ENCODE assay signal across 18 cellular contexts in the genomic region with DNA sequence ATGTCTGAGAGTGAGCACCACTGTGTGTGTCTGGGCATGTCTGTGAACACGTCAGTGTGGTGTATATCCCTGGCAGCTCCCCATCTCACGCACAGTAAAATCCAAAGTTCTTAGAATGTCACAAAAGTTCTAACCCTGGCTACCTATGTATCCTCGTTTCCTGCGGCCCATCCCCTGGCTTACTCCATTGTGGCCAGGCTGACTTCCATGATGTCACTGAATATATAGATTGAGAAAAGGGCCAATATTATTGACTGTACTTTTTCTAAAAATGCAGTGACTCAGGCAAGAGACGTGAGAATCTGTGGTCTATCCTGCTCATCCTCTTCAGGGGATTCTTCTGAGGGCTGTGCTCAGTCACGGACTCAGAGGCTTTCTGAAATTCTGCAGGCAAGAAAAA. TPM values are rescaled to one million over a fixed set of nuclear protein-coding genes. Genes with fewer than 3 reads are reported as not detected.
DNase-seq lines count a peak whose midpoint lies in the region; ATAC-seq and TF ChIP-seq lines count a peak whose summit lies in the region.
"Had no signal": no experiment of that assay in that cellular context is flagged by ENCODE, and none has a peak within 500 bp of the region (broad histone marks: within the 10 kb centered on the region; RNA-seq: fewer than 3 reads in every experiment).

No MANE protein-coding gene starts in this region.

- TF ChIP-seq CTCF in RWPE1 (conservative IDR thresholded peaks at IDR 0.05; ENCODE audit: low read depth) (no peak), choroid plexus epithelial cell (conservative IDR thresholded peaks at IDR 0.05; ENCODE audit: low read depth, low read length) (no peak), progenitor cell of endocrine pancreas (IDR thresholded peaks at IDR 0.05; ENCODE audit: unreplicated experiment) (no peak), thyroid gland (IDR thresholded peaks at IDR 0.05) (no peak)

- peaks cover 0 to under 1% of the 10 kb centered on the region in 2 donors for H3K36me3 ChIP-seq in thyroid gland

- TF ChIP-seq POLR2A in thyroid gland (IDR thresholded peaks at IDR 0.05): no peak

- intact Hi-C loops in thyroid gland (cut with DNase I): no loop called here

- no peak overlapping the region for H3K27ac Mint-ChIP-seq in activated CD8-positive, alpha-beta memory T cell treated with anti-CD3 and anti-CD28 coated beads, Interleukin-2, amount 10 ng/mL, durations not matched to agents 7 days and 5 days
- H3K27ac Mint-ChIP-seq in progenitor cell of endocrine pancreas: peak overlapping the region; percentile 99

- no peaks in the 10 kb centered on the region for H3K27me3 ChIP-seq in thyroid gland
- H3K27me3 ChIP-seq: dorsolateral prefrontal cortex, upper lobe of right lung had no signal

- no peak overlapping the region for H3K4me3 ChIP-seq in choroid plexus epithelial cell (ENCODE audit: low read depth, low read length)
- no peak overlapping the region for H3K4me3 ChIP-seq in thyroid gland (replicated peaks in 1 of 3)

- no peaks in the 10 kb centered on the region for H3K9me3 Mint-ChIP-seq in activated CD8-positive, alpha-beta memory T cell treated with anti-CD3 and anti-CD28 coated beads, Interleukin-2, amount 10 ng/mL, durations not matched to agents 7 days and 5 days (ENCODE audit: low read depth)
- no peaks in the 10 kb centered on the region for H3K9me3 Mint-ChIP-seq in progenitor cell of endocrine pancreas (ENCODE audit: low read depth)

- peaks cover 9 to 13% of the 10 kb centered on the region in 2 donors for H3K4me1 ChIP-seq in thyroid gland

- POLR2A ChIA-PET in RWPE1 (lab: Yijun Ruan, JAX; ENCODE audit: low non-redundant PET): no interaction called here

- H3K9me3 ChIP-seq in thyroid gland: no peaks in the 10 kb centered on the region
- H3K9me3 ChIP-seq: gastroesophageal sphincter, upper lobe of right lung had no signal

- WGBS in thyroid gland, 2 donors: 73 to 77% methylated on average over 6 of the region's 6 CpGs

- H3K27me3 Mint-ChIP-seq in activated CD8-positive, alpha-beta memory T cell treated with anti-CD3 and anti-CD28 coated beads, Interleukin-2, amount 10 ng/mL, durations not matched to agents 7 days and 5 days: peaks cover 14% of the 10 kb centered on the region
- H3K27me3 Mint-ChIP-seq in progenitor cell of endocrine pancreas: no peaks in the 10 kb centered on the region

- no peak for ATAC-seq in activated CD8-positive, alpha-beta memory T cell treated with anti-CD3 and anti-CD28 coated beads, Interleukin-2, amount 10 ng/mL, durations not matched to agents 7 days and 5 days
- ATAC-seq in GM18498 (IDR thresholded peaks at IDR 0.05; ENCODE audit: unreplicated experiment) (no peak), GM19023 (IDR thresholded peaks at IDR 0.05; ENCODE audit: unreplicated experiment) (no peak)
- ATAC-seq: gastroesophageal sphincter had no signal

- CTCF ChIA-PET in activated CD8-positive, alpha-beta memory T cell treated with anti-CD3 and anti-CD28 coated beads, Interleukin-2, amount 10 ng/mL, durations not matched to agents 7 days and 5 days (lab: Charles Lee): interaction anchor here (0.6 to 1.2 kb wide), 2 partner anchors 14 to 260 kb away, joined by 4 to 5 read pairs; no protein-coding TSS in a partner anchor
- CTCF ChIA-PET in RWPE1 (lab: Yijun Ruan, JAX): interaction anchor here (0.6 kb wide), 1 partner anchor 1956 kb away, joined by 3 read pairs; no protein-coding TSS in a partner anchor

- DNase-seq in activated CD8-positive, alpha-beta memory T cell treated with anti-CD3 and anti-CD28 coated beads, Interleukin-2, amount 10 ng/mL, durations not matched to agents 7 days and 5 days: no peak
- DNase-seq in activated CD8-positive, alpha-beta memory T cell treated with anti-CD3 and anti-CD28 coated beads for 24 hours: no peak
- DNase-seq in RWPE1 (ENCODE audit: low spot score): peak; percentile 12
- DNase-seq in choroid plexus epithelial cell (ENCODE audit: low read depth): peak; percentile 21
- DNase-seq in progenitor cell of endocrine pancreas (ENCODE audit: low spot score, unreplicated experiment): no peak
- no peak for DNase-seq in thyroid gland
- DNase-seq: activated CD4-positive, alpha-beta T cell treated with anti-CD3 and anti-CD28 coated beads for 1 hour; dorsolateral prefrontal cortex; KG1; kidney glomerular epithelial cell; NCI-H2081; upper lobe of right lung had no signal

- peak overlapping the region; percentile 97 for H3K4me3 Mint-ChIP-seq in activated CD8-positive, alpha-beta memory T cell treated with anti-CD3 and anti-CD28 coated beads, Interleukin-2, amount 10 ng/mL, durations not matched to agents 7 days and 5 days
- peak overlapping the region; percentile 98 for H3K4me3 Mint-ChIP-seq in progenitor cell of endocrine pancreas (ENCODE audit: low read depth)

- peaks cover 21% of the 10 kb centered on the region for H3K4me1 Mint-ChIP-seq in activated CD8-positive, alpha-beta memory T cell treated with anti-CD3 and anti-CD28 coated beads, Interleukin-2, amount 10 ng/mL, durations not matched to agents 7 days and 5 days
- peaks cover 9% of the 10 kb centered on the region for H3K4me1 Mint-ChIP-seq in progenitor cell of endocrine pancreas (ENCODE audit: low read depth)

- H3K27ac ChIP-seq in RWPE1 (peak overlapping the region; percentile 74; the same call in 1 of the 2 replicates), thyroid gland (no peak overlapping the region)

- peaks cover 1% of the 10 kb centered on the region for H3K36me3 Mint-ChIP-seq in activated CD8-positive, alpha-beta memory T cell treated with anti-CD3 and anti-CD28 coated beads, Interleukin-2, amount 10 ng/mL, durations not matched to agents 7 days and 5 days
- H3K36me3 Mint-ChIP-seq in progenitor cell of endocrine pancreas (ENCODE audit: insufficient read depth): peaks cover 1% of the 10 kb centered on the region

RNA-seq across cellular contexts. Expression of gene METTL22, which starts 1.0 kb away (rescaled TPM):
- 10 to 100 TPM; 29.5 to 40.0 TPM for total RNA-seq in activated CD8-positive, alpha-beta memory T cell treated with anti-CD3 and anti-CD28 coated beads, Interleukin-2, amount 10 ng/mL, durations not matched to agents 7 days and 5 days
- 55.4 and 56.5 TPM in 2 replicates for total RNA-seq in progenitor cell of endocrine pancreas
- 10 to 100 TPM; 16.5 to 43.2 (median 18.8) TPM for total RNA-seq in thyroid gland

RNA-seq across cellular contexts. Expression of gene TMEM114, which starts 30.2 kb away (rescaled TPM):
- total RNA-seq in activated CD8-positive, alpha-beta memory T cell treated with anti-CD3 and anti-CD28 coated beads, Interleukin-2, amount 10 ng/mL, durations not matched to agents 7 days and 5 days: not detected
- 1.8 TPM in 2 replicates for total RNA-seq in progenitor cell of endocrine pancreas
- total RNA-seq in thyroid gland: not detected
- total RNA-seq: gastroesophageal sphincter, myocyte, SK-MEL-5, skeletal muscle tissue, upper lobe of right lung had no signal

RNA-seq across cellular contexts. Expression of gene ABAT, which starts 53.9 kb away (rescaled TPM):
- 1 to 10 TPM; 4.0 to 7.8 TPM for total RNA-seq in activated CD8-positive, alpha-beta memory T cell treated with anti-CD3 and anti-CD28 coated beads, Interleukin-2, amount 10 ng/mL, durations not matched to agents 7 days and 5 days
- total RNA-seq in progenitor cell of endocrine pancreas (24.7 and 26.7 TPM in 2 replicates), thyroid gland (10 to 100 TPM; 10.9 to 53.7 (median 35.9) TPM)

Comparison
In these comparisons a context has a peak if more than half of its experiments do, and no peak if none do; other contexts are left out.
1. DNase-seq: peak in RWPE1 (single experiment) and choroid plexus epithelial cell (single experiment); none in activated CD8-positive, alpha-beta memory T cell treated with anti-CD3 and anti-CD28 coated beads, Interleukin-2, amount 10 ng/mL, durations not matched to agents 7 days and 5 days (single experiment), activated CD8-positive, alpha-beta memory T cell treated with anti-CD3 and anti-CD28 coated beads for 24 hours (single experiment), progenitor cell of endocrine pancreas (single experiment) and thyroid gland (0 of 2).